Comparison of ENCODE assay signal across 1 cellular context in genomic region chr2:100767224-100767653, GRCh38.
A peak's percentile ranks its signal among the peaks of the same experiment; 100 is the strongest.
TF ChIP-seq lines count a peak whose summit lies in the region.

No MANE protein-coding gene starts in this region.

TF ChIP-seq in SK-N-SH, 30 proteins besides CTCF, POLR2A, EP300 and RAD21 (continued from another document):
- TF ChIP-seq EZH2phosphoT487 (IDR thresholded peaks at IDR 0.05; ENCODE audit: borderline replicate concordance, low read depth) (no peak), ZBTB33 (IDR thresholded peaks at IDR 0.05; ENCODE audit: borderline replicate concordance, low read depth) (peak; percentile 74), YY1 (IDR thresholded peaks at IDR 0.05; ENCODE audit: low read depth) (0 out of 2 replicates have a peak, but pooled peaks have one; percentile 49), GATA2 (CRISPR knock-in tag; IDR thresholded peaks at IDR 0.05) (no peak), FOSL2 (IDR thresholded peaks at IDR 0.05; ENCODE audit: borderline replicate concordance, low read depth) (peak; percentile 95), USF2 (IDR thresholded peaks at IDR 0.05; ENCODE audit: borderline replicate concordance, low read depth, low read length) (no peak), RFX5 (IDR thresholded peaks at IDR 0.05; ENCODE audit: low read length) (no peak), RCOR1 (IDR thresholded peaks at IDR 0.05; ENCODE audit: low read length) (peak; percentile 57; the same call in 1 of the 2 replicates), USF1 (IDR thresholded peaks at IDR 0.05; ENCODE audit: borderline replicate concordance, low read depth) (peak; percentile 14; the same call in 1 of the 2 replicates), JUND (IDR thresholded peaks at IDR 0.05) (peak; percentile 98), FOXJ3 (CRISPR knock-in tag; IDR thresholded peaks at IDR 0.05) (no peak), MEF2A (IDR thresholded peaks at IDR 0.05; ENCODE audit: borderline replicate concordance, low read depth) (peak; percentile 82), SMC3 (IDR thresholded peaks at IDR 0.05; ENCODE audit: low read depth, low read length) (no peak), MAX (IDR thresholded peaks at IDR 0.05; ENCODE audit: low read depth) (peak; percentile 80), CHD2 (IDR thresholded peaks at IDR 0.05; ENCODE audit: low read length, partially characterized antibody) (no peak), POLR2AphosphoS5 (IDR thresholded peaks at IDR 0.05; ENCODE audit: low read depth, low read length) (peak; percentile 92), IRF3 (IDR thresholded peaks at IDR 0.05; ENCODE audit: low read depth, low read length) (no peak), TAF1 (IDR thresholded peaks at IDR 0.05; ENCODE audit: borderline replicate concordance, low read depth, low read length) (peak; percentile 33; the same call in 1 of the 2 replicates), TEAD4 (IDR thresholded peaks at IDR 0.05; ENCODE audit: borderline replicate concordance, insufficient read depth) (peak; percentile 99), REST (IDR thresholded peaks at IDR 0.05; ENCODE audit: low read depth, low read length) (peak; percentile 46; the same call in 1 of the 2 replicates), NFIC (IDR thresholded peaks at IDR 0.05; ENCODE audit: borderline replicate concordance) (peak; percentile 97), GABPA (IDR thresholded peaks at IDR 0.05; ENCODE audit: low read depth) (peak; percentile 45)
